In the genomic region with DNA sequence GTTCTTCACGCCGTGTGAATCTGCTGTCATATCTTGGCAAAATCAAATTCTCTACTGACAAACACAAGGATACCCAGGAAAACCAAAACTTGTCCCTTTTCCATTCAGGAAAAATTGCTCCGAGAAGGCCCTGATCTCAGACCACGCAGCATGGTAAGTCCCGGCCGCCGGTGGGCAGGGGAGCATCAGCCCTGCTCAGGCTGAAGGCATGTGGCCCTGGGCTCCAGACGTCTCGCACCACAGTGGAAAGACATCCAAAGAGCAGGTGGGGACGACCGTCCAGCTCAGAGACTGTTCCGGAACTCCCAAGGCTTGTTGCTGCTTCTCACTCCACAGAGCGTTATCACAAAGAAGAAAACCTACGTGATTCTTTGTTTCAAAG, we compare ENCODE assay signal across 1 cellular context.
TF ChIP-seq lines count a peak whose summit lies in the region.

No MANE protein-coding gene starts in this region.

TF ChIP-seq in H1, 55 proteins besides CTCF, POLR2A, EP300 and RAD21 (continued from another document):
- TF ChIP-seq KDM5A (IDR thresholded peaks at IDR 0.05; ENCODE audit: low read length) (no peak), ZNF274 (IDR thresholded peaks at IDR 0.05; ENCODE audit: borderline replicate concordance, extremely low read depth, low read length) (no peak), BACH1 (IDR thresholded peaks at IDR 0.05; ENCODE audit: low read length) (no peak), EZH2 (IDR thresholded peaks at IDR 0.05; ENCODE audit: low read depth, low read length, severe bottlenecking) (no peak), POLR2AphosphoS5 (IDR thresholded peaks at IDR 0.05; ENCODE audit: low read depth, low read length) (no peak), SIN3A (conservative IDR thresholded peaks at IDR 0.05 in 1 of 2, IDR thresholded peaks at IDR 0.05 in 1 of 2; ENCODE audit: low read depth in 1 of 2, low read length in 2 of 2) (no peak), CBX5 (IDR thresholded peaks at IDR 0.05; ENCODE audit: low read depth, low read length) (no peak), ASH2L (IDR thresholded peaks at IDR 0.05; ENCODE audit: low read length) (no peak), SRF (IDR thresholded peaks at IDR 0.05; ENCODE audit: low read depth, low read length) (no peak), EGR1 (IDR thresholded peaks at IDR 0.05; ENCODE audit: borderline replicate concordance, low read depth, low read length) (no peak), NANOG (IDR thresholded peaks at IDR 0.05; ENCODE audit: insufficient read depth, low read depth, low read length, poor library complexity, severe bottlenecking) (no peak), NRF1 (IDR thresholded peaks at IDR 0.05; ENCODE audit: low read depth, low read length) (no peak), SP1 (IDR thresholded peaks at IDR 0.05; ENCODE audit: low read depth, low read length) (no peak), POU5F1 (IDR thresholded peaks at IDR 0.05; ENCODE audit: low read depth, low read length) (no peak)
- TF ChIP-seq, protein P1, sequence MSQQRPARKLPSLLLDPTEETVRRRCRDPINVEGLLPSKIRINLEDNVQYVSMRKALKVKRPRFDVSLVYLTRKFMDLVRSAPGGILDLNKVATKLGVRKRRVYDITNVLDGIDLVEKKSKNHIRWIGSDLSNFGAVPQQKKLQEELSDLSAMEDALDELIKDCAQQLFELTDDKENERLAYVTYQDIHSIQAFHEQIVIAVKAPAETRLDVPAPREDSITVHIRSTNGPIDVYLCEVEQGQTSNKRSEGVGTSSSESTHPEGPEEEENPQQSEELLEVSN (IDR thresholded peaks at IDR 0.05): no peak
